In genomic region chr17:21419299-21420239, GRCh38 we compare ENCODE assay signal across 10 cellular contexts. TPM values are rescaled to one million over a fixed set of nuclear protein-coding genes. Genes with fewer than 3 reads are reported as not detected.
DNase-seq lines count a peak whose midpoint lies in the region; ATAC-seq and TF ChIP-seq lines count a peak whose summit lies in the region.
"Had no signal": no experiment of that assay in that cellular context is flagged by ENCODE, and none has a peak within 500 bp of the region (broad histone marks: within the 10 kb centered on the region; RNA-seq: fewer than 3 reads in every experiment).

No MANE protein-coding gene starts in this region.

- CTCF ChIA-PET in HEK293 (lab: Yijun Ruan, JAX) = no interaction called here
- CTCF ChIA-PET in activated CD8-positive, alpha-beta T cell treated with anti-CD3 and anti-CD28 coated beads for 36 hours (lab: Charles Lee) = no interaction called here

- no peak overlapping the region for H3K27ac ChIP-seq in HEK293 (ENCODE audit: extremely low read depth, low read depth, low read length)
- H3K27ac ChIP-seq: right lobe of liver had no signal

- H3K36me3 Mint-ChIP-seq in activated CD8-positive, alpha-beta T cell treated with anti-CD3 and anti-CD28 coated beads for 36 hours (ENCODE audit: low read depth) = no peaks in the 10 kb centered on the region

- peaks cover 22% of the 10 kb centered on the region for H3K4me1 Mint-ChIP-seq in activated CD8-positive, alpha-beta T cell treated with anti-CD3 and anti-CD28 coated beads for 36 hours (ENCODE audit: low read depth)

- H3K9me3 ChIP-seq in HEK293 (ENCODE audit: control insufficient read depth, insufficient read depth, low read depth, low read length) = no peaks in the 10 kb centered on the region
- H3K9me3 ChIP-seq: right lobe of liver had no signal

- peak overlapping the region; percentile 65 for H3K27ac Mint-ChIP-seq in activated CD8-positive, alpha-beta T cell treated with anti-CD3 and anti-CD28 coated beads for 36 hours

- no peaks in the 10 kb centered on the region for H3K4me1 ChIP-seq in HEK293 (ENCODE audit: control insufficient read depth, insufficient read depth, low read length)
- H3K4me1 ChIP-seq: right lobe of liver had no signal

- no peaks in the 10 kb centered on the region for H3K9me3 Mint-ChIP-seq in activated CD8-positive, alpha-beta T cell treated with anti-CD3 and anti-CD28 coated beads for 36 hours

- no peaks in the 10 kb centered on the region for H3K27me3 Mint-ChIP-seq in activated CD8-positive, alpha-beta T cell treated with anti-CD3 and anti-CD28 coated beads for 36 hours

- peak; percentile 84 for ATAC-seq in activated CD8-positive, alpha-beta T cell treated with anti-CD3 and anti-CD28 coated beads for 36 hours
- no peak for ATAC-seq in sciatic nerve
- ATAC-seq in HG02678 (IDR thresholded peaks at IDR 0.05; ENCODE audit: unreplicated experiment) = no peak
- no peak for ATAC-seq in HG03378 (IDR thresholded peaks at IDR 0.05; ENCODE audit: unreplicated experiment)
- ATAC-seq: right lobe of liver had no signal

- H3K4me3 ChIP-seq in HEK293 (ENCODE audit: low read depth, low read length) = no peak overlapping the region
- H3K4me3 ChIP-seq: right lobe of liver had no signal

- DNase-seq in activated CD8-positive, alpha-beta T cell treated with anti-CD3 and anti-CD28 coated beads for 36 hours = peak; percentile 62
- DNase-seq in central memory CD4-positive, alpha-beta T cell = peak; percentile 63
- DNase-seq in sciatic nerve (ENCODE audit: low spot score) = peak; percentile 46
- no peak for DNase-seq in NCI-H146 treated with DMSO at 0.1 percent for 48 hours (lab: John Stamatoyannopoulos, UW; ENCODE audit: unreplicated experiment)
- DNase-seq: DMS53, NCI-H510A had no signal

- TF ChIP-seq CTCF in HEK293 (tag by site-specific recombination; IDR thresholded peaks at IDR 0.05) = no peak
- no peak for TF ChIP-seq CTCF in activated CD8-positive, alpha-beta T cell treated with anti-CD3 and anti-CD28 coated beads for 36 hours (IDR thresholded peaks at IDR 0.05)

- H3K4me3 Mint-ChIP-seq in activated CD8-positive, alpha-beta T cell treated with anti-CD3 and anti-CD28 coated beads for 36 hours = peak overlapping the region; percentile 31

- POLR2A ChIA-PET in HEK293 (lab: Yijun Ruan, JAX) = no interaction called here
- POLR2A ChIA-PET in activated CD8-positive, alpha-beta T cell treated with anti-CD3 and anti-CD28 coated beads for 36 hours (lab: Charles Lee) = no interaction called here

- intact Hi-C loops in activated CD8-positive, alpha-beta T cell treated with anti-CD3 and anti-CD28 coated beads for 36 hours (cut with micrococcal nuclease) = no loop called here
- intact Hi-C loops in sciatic nerve (cut with DNase I) = no loop called here

- no peaks in the 10 kb centered on the region for H3K36me3 ChIP-seq in HEK293 (ENCODE audit: control insufficient read depth in 2 of 2, insufficient read depth in 1 of 2, low read length in 2 of 2)
- H3K36me3 ChIP-seq: right lobe of liver had no signal

TF ChIP-seq in HEK293, 187 proteins besides CTCF, POLR2A, EP300 and RAD21:
- peak; percentile 26 for TF ChIP-seq SP2 (tag by site-specific recombination; IDR thresholded peaks at IDR 0.05)
- 0 out of 2 replicates have a peak, but pooled peaks have one; percentile 23 for TF ChIP-seq ZBTB7A (tag by site-specific recombination; IDR thresholded peaks at IDR 0.05; ENCODE audit: low read depth)
- no peak for TF ChIP-seq ZNF529 (tag by site-specific recombination; IDR thresholded peaks at IDR 0.05; ENCODE audit: insufficient replicate concordance)
- TF ChIP-seq ZNF341 (tag by site-specific recombination; IDR thresholded peaks at IDR 0.05; ENCODE audit: low read depth) = peak; percentile 57

RNA-seq across cellular contexts. Expression of gene KCNJ12, which starts 43.4 kb away (rescaled TPM):
- total RNA-seq in activated CD8-positive, alpha-beta T cell treated with anti-CD3 and anti-CD28 coated beads for 36 hours = not detected
- 1.0 TPM for total RNA-seq in sciatic nerve
